ENCODE assay signal across 8 cellular contexts in the genomic region with DNA sequence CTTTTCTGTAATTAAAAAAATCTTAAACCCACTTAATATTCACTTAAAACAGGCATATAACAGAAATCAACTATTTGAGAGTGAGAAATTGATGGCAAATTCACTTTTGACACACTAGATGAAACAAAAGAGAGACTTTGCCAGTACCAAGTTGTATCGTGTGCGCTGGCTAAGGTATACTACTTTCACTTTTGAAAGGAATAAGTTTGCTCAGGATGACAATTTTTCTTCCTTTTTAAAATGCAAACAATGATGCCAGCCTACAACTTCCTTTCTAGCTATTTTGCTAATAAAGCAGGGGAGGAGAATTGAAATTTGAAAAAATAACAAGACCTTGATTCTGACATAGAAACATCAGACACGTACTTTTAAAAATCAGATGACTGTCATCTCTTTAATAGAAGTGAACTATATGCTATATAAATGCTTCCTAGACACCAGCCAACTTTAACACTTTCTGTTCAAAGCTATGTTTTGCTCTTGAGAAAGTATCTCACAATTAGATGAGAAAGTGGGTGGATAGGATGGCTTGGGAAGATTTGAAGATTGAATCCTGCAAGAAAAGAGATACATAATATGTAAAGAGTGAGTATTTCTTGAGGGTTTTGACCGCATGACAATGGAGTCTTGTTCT. TPM values are rescaled to one million over a fixed set of nuclear protein-coding genes. Genes with fewer than 3 reads are reported as not detected.
DNase-seq lines count a peak whose midpoint lies in the region; ATAC-seq and TF ChIP-seq lines count a peak whose summit lies in the region.

No MANE protein-coding gene starts in this region.

- ATAC-seq in gastrocnemius medialis: peak; percentile 3 to 28

- H2AFZ ChIP-seq in SK-N-SH (ENCODE audit: low read depth): no peak overlapping the region

- peak overlapping the region; percentile 34; the same call in 1 of the 2 replicates for H3K9ac ChIP-seq in SK-N-SH

- POLR2A ChIA-PET in SK-N-SH (lab: Yijun Ruan, JAX): no interaction called here

- TF ChIP-seq POLR2A in esophagus squamous epithelium (IDR thresholded peaks at IDR 0.05) (no peak), gastrocnemius medialis (IDR thresholded peaks at IDR 0.05) (no peak)

- peaks cover 95% of the 10 kb centered on the region for H4K20me1 ChIP-seq in SK-N-SH (ENCODE audit: insufficient read depth)

- TF ChIP-seq CTCF in SK-N-SH (IDR thresholded peaks at IDR 0.05) (no peak), esophagus squamous epithelium (IDR thresholded peaks at IDR 0.05) (no peak), gastrocnemius medialis (IDR thresholded peaks at IDR 0.05 in 4 of 5, conservative IDR thresholded peaks at IDR 0.05 in 1 of 5) (no peak)

- no peaks in the 10 kb centered on the region for H3K9me2 ChIP-seq in SK-N-SH

- peaks cover 100% of the 10 kb centered on the region for H3K79me2 ChIP-seq in SK-N-SH (ENCODE audit: insufficient read depth)

- TF ChIP-seq RAD21 in SK-N-SH (IDR thresholded peaks at IDR 0.05; ENCODE audit: low read length): no peak

- DNase-seq in HAP-1 (ENCODE audit: low spot score in 2 of 2): no peak
- no peak for DNase-seq in SK-N-SH
- DNase-seq in esophagus squamous epithelium (lab: John Stamatoyannopoulos, UW): no peak
- no peak for DNase-seq in gastrocnemius medialis
- DNase-seq in dedifferentiated amniotic fluid mesenchymal stem cell (ENCODE audit: extremely low spot score): no peak
- no peak for DNase-seq in foreskin melanocyte
- no peak for DNase-seq in ecto neural progenitor cell (ENCODE audit: low spot score)
- DNase-seq in NCI-H1930 (lab: John Stamatoyannopoulos, UW): no peak

- H3K27ac ChIP-seq in SK-N-SH (ENCODE audit: low read depth in 2 of 2, low read length in 1 of 2) (peak overlapping the region; percentile 50 to 87), esophagus squamous epithelium (peak overlapping the region; percentile 63 to 88 (median 80)), gastrocnemius medialis (peak overlapping the region; percentile 64 to 76 (median 68))

- WGBS in SK-N-SH (ENCODE audit: low lambda C conversion rate): 70% methylated on average over 4 of the region's 4 CpGs
- 9 to 10% methylated on average over 4 of the region's 4 CpGs for WGBS in esophagus squamous epithelium, 2 donors

- H3K4me3 ChIP-seq in HAP-1 (peak overlapping the region; percentile 11), SK-N-SH (ENCODE audit: low read depth in 2 of 2, low read length in 1 of 2) (peak overlapping the region; percentile 26 to 36; a peak in 3 of 4 replicates), esophagus squamous epithelium (peak overlapping the region; percentile 24 to 59 (median 42)), gastrocnemius medialis (peak overlapping the region; percentile 42 to 67 (median 56))

- in situ Hi-C loops in HAP-1 (cut with MboI; ENCODE audit: low sequenced_read_pairs) (no loop called here), gastrocnemius medialis (cut with MboI; ENCODE audit: low sequenced_read_pairs in 4 of 4) (no loop called here)

- no peaks in the 10 kb centered on the region for H3K9me3 ChIP-seq in HAP-1
- no peaks in the 10 kb centered on the region for H3K9me3 ChIP-seq in SK-N-SH
- no peaks in the 10 kb centered on the region for H3K9me3 ChIP-seq in esophagus squamous epithelium
- H3K9me3 ChIP-seq in gastrocnemius medialis: no peaks in the 10 kb centered on the region

- peaks cover 63% of the 10 kb centered on the region for H3F3A ChIP-seq in SK-N-SH (replicated peaks; ENCODE audit: insufficient read depth)

- 0 out of 2 replicates have a peak, but pooled peaks cover 2% of the 10 kb centered on the region for H3K4me1 ChIP-seq in HAP-1
- peaks cover 17 to 63% of the 10 kb centered on the region in 2 experiments; a peak in 3 of 4 replicates for H3K4me1 ChIP-seq in SK-N-SH (ENCODE audit: control insufficient read depth in 1 of 2, insufficient read depth in 2 of 2, low read depth in 1 of 2, low read length in 1 of 2)
- peaks cover 2 to 56% (median 14%) of the 10 kb centered on the region in 3 donors for H3K4me1 ChIP-seq in esophagus squamous epithelium
- peaks cover 13 to 16% of the 10 kb centered on the region in 2 donors for H3K4me1 ChIP-seq in gastrocnemius medialis

- CTCF ChIA-PET in SK-N-SH (lab: Yijun Ruan, JAX): no interaction called here

- peak overlapping the region; percentile 75 for H3K4me2 ChIP-seq in SK-N-SH

- intact Hi-C loops in esophagus squamous epithelium (cut with DNase I) (no loop called here), gastrocnemius medialis (cut with DNase I; ENCODE audit: low total_unique reads) (loop anchor here (2.0 to 5.0 kb wide), 2 partner anchors 40 to 61 kb away; no protein-coding TSS in a partner anchor)

- no peak for TF ChIP-seq EP300 in SK-N-SH (IDR thresholded peaks at IDR 0.05; ENCODE audit: borderline replicate concordance in 1 of 2, low read depth in 1 of 2, low read length in 1 of 2)

- H3K36me3 ChIP-seq in HAP-1 (replicated peaks): no peaks in the 10 kb centered on the region
- H3K36me3 ChIP-seq in SK-N-SH (replicated peaks in 1 of 2; ENCODE audit: control insufficient read depth in 1 of 2, insufficient read depth in 2 of 2, low read length in 1 of 2): peaks cover 7 to 80% of the 10 kb centered on the region in 2 experiments
- H3K36me3 ChIP-seq in esophagus squamous epithelium: no peaks in the 10 kb centered on the region
- H3K36me3 ChIP-seq in gastrocnemius medialis: no peaks in the 10 kb centered on the region

- H3K27me3 ChIP-seq in HAP-1 (ENCODE audit: low read depth): no peaks in the 10 kb centered on the region
- no peaks in the 10 kb centered on the region for H3K27me3 ChIP-seq in SK-N-SH (ENCODE audit: insufficient read depth)
- no peaks in the 10 kb centered on the region for H3K27me3 ChIP-seq in esophagus squamous epithelium
- no peaks in the 10 kb centered on the region for H3K27me3 ChIP-seq in gastrocnemius medialis

TF ChIP-seq in SK-N-SH, 30 proteins besides CTCF, POLR2A, EP300 and RAD21:
- TF ChIP-seq YY1 (IDR thresholded peaks at IDR 0.05; ENCODE audit: low read depth) (no peak), POLR2AphosphoS5 (IDR thresholded peaks at IDR 0.05; ENCODE audit: low read depth, low read length) (no peak; the same call in 1 of the 2 replicates), CHD2 (IDR thresholded peaks at IDR 0.05; ENCODE audit: low read length, partially characterized antibody) (no peak), TCF12 (IDR thresholded peaks at IDR 0.05) (no peak), RFX5 (IDR thresholded peaks at IDR 0.05; ENCODE audit: low read length) (no peak), MXI1 (IDR thresholded peaks at IDR 0.05; ENCODE audit: low read depth, low read length) (no peak), SIN3A (IDR thresholded peaks at IDR 0.05; ENCODE audit: borderline replicate concordance, low read depth, low read length) (no peak), NRF1 (IDR thresholded peaks at IDR 0.05; ENCODE audit: low read depth, low read length) (no peak), NFIC (IDR thresholded peaks at IDR 0.05; ENCODE audit: borderline replicate concordance) (no peak), RCOR1 (IDR thresholded peaks at IDR 0.05; ENCODE audit: low read length) (no peak), FOSL2 (IDR thresholded peaks at IDR 0.05; ENCODE audit: borderline replicate concordance, low read depth) (no peak), ELF1 (IDR thresholded peaks at IDR 0.05) (no peak)
- TF ChIP-seq, protein P1, sequence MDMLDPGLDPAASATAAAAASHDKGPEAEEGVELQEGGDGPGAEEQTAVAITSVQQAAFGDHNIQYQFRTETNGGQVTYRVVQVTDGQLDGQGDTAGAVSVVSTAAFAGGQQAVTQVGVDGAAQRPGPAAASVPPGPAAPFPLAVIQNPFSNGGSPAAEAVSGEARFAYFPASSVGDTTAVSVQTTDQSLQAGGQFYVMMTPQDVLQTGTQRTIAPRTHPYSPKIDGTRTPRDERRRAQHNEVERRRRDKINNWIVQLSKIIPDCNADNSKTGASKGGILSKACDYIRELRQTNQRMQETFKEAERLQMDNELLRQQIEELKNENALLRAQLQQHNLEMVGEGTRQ (IDR thresholded peaks at IDR 0.05; ENCODE audit: borderline replicate concordance, low read depth, low read length): no peak
- TF ChIP-seq, protein P2, sequence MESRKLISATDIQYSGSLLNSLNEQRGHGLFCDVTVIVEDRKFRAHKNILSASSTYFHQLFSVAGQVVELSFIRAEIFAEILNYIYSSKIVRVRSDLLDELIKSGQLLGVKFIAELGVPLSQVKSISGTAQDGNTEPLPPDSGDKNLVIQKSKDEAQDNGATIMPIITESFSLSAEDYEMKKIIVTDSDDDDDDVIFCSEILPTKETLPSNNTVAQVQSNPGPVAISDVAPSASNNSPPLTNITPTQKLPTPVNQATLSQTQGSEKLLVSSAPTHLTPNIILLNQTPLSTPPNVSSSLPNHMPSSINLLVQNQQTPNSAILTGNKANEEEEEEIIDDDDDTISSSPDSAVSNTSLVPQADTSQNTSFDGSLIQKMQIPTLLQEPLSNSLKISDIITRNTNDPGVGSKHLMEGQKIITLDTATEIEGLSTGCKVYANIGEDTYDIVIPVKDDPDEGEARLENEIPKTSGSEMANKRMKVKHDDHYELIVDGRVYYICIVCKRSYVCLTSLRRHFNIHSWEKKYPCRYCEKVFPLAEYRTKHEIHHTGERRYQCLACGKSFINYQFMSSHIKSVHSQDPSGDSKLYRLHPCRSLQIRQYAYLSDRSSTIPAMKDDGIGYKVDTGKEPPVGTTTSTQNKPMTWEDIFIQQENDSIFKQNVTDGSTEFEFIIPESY (IDR thresholded peaks at IDR 0.05; ENCODE audit: borderline replicate concordance, low read depth): no peak

RNA-seq across cellular contexts. Expression of a gene that starts 41.6 kb away (rescaled TPM):
- polyA plus RNA-seq in SK-N-SH (2012; rRNA removed): 0.18 TPM in 1 of 2 replicates, not detected in the other
- polyA plus RNA-seq in SK-N-SH (2012; cell fraction: cytosol; rRNA removed): not detected in 2 replicates
- 0.27 and 1.1 TPM in 2 replicates for polyA plus RNA-seq in SK-N-SH (2012; cell fraction: nucleus; rRNA removed)
- not detected for total RNA-seq in esophagus squamous epithelium
- total RNA-seq in gastrocnemius medialis: under 1 TPM in 1 of 4 donors, not detected in 3; 0.66 TPM
